ENCODE assay signal across 16 cellular contexts in the genomic region with DNA sequence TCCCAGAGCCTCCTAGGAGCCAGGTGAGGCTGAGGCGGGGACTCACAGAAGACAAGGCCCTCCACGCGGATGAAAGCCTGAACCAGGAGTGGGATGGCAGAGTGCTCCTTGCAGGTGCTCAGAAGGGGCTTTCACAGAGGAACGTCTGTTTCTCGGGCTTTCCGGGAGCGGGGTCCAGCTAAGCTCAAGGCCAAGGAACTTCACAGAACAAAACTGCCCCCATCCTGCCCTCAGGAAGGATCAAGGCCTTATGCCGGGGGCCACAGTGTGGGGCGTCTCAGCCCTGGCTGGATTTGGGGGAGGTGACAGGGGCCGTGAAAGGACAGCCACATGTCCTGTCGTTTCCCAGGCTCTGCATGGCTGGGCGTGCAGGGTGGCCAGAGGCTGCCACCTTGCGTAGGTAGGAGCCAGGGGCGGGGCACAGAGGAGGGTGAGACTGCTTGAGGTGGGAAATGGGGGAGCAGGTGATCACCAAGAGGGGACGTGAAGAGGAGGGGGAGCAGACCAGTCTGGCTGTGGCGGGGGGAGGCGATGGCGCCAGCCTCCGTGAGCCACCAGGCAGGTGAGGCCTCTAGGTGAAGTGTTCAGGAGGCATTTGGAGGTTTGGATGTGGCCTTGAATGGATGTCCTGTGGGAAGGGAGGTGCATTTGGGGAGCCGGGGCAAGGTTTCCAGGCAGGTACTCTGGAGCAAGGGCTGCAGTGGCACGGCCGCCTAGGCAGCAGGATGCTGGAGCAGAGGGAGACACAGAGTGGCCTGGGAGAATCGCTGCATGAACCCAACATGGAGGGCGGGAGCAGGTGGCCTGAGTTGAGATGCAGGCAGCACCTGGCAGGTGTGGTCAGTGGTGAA.
"Had no signal": no experiment of that assay in that cellular context is flagged by ENCODE, and none has a peak within 500 bp of the region (broad histone marks: within the 10 kb centered on the region; RNA-seq: fewer than 3 reads in every experiment).

No MANE protein-coding gene starts in this region.

- H3K27ac ChIP-seq: hepatocyte, prostate gland, thoracic aorta had no signal

- H3K9me3 ChIP-seq: prostate gland, thoracic aorta had no signal

- H3K4me1 ChIP-seq: prostate gland had no signal

- H3K4me3 ChIP-seq: hepatocyte, lung, prostate gland, smooth muscle cell, thoracic aorta had no signal

- DNase-seq: activated CD4-positive, alpha-beta T cell treated with anti-CD3 and anti-CD28 coated beads, Interleukin-2, amount 10 ng/mL, durations not matched to agents 24 days and 14 days; activated CD8-positive, alpha-beta T cell treated with anti-CD3 and anti-CD28 coated beads, Interleukin-2, amount 10 ng/mL, durations not matched to agents 7 days and 5 days; activated T-cell treated with anti-CD3 and anti-CD28 coated beads, Interleukin-2, amount 50 U/mL, for 24 hours; dermis blood vessel endothelial cell; effector memory CD4-positive, alpha-beta T cell; left colon; midbrain; nephron progenitor cell; occipital lobe; stimulated activated CD4-positive, alpha-beta T cell treated with anti-CD3 and anti-CD28 coated beads, Interleukin-4, amount 100 ng/mL, for 24 hours had no signal

- ATAC-seq: activated CD8-positive, alpha-beta T cell treated with anti-CD3 and anti-CD28 coated beads, Interleukin-2, amount 10 ng/mL, durations not matched to agents 7 days and 5 days; left colon; right cardiac atrium had no signal

- H3K27me3 ChIP-seq: hepatocyte had no signal

- H3K36me3 ChIP-seq: prostate gland, thoracic aorta had no signal
